In genomic region chr15:80367661-80368060, GRCh38 we compare ENCODE assay signal across 29 cellular contexts. TPM values are rescaled to one million over a fixed set of nuclear protein-coding genes. Genes with fewer than 3 reads are reported as not detected.
"Had no signal": no experiment of that assay in that cellular context is flagged by ENCODE, and none has a peak within 500 bp of the region (broad histone marks: within the 10 kb centered on the region; RNA-seq: fewer than 3 reads in every experiment).

No MANE protein-coding gene starts in this region.

- H3K4me1 ChIP-seq: pancreas, prostate gland, upper lobe of right lung had no signal

- H3K27me3 ChIP-seq: dorsolateral prefrontal cortex, pancreas, upper lobe of right lung had no signal

- H3K4me2 ChIP-seq: smooth muscle cell had no signal

- ATAC-seq: esophagus mucosa; left cardiac atrium; left ventricle myocardium superior; naive thymus-derived CD8-positive, alpha-beta T cell; pancreas; stimulated activated memory B cell treated with anti-CD40 and anti-IgM and Interleukin-4, amounts not matched to agents 10 μg/mL and 1 μg/mL and 100 μg/mL, for 72 hours; stimulated activated naive CD8-positive, alpha-beta T cell treated with anti-CD3 and anti-CD28 coated beads, Interleukin-15, amount 100 ng/mL, for 72 hours; upper lobe of right lung had no signal

- DNase-seq: activated CD4-positive, alpha-beta memory T cell treated with anti-CD3 and anti-CD28 coated beads for 36 hours; activated CD4-positive, alpha-beta T cell treated with anti-CD3 and anti-CD28 coated beads, Interleukin-2, amount 10 ng/mL, durations not matched to agents 24 days and 14 days; activated CD4-positive, CD25-positive, alpha-beta regulatory T cell treated with anti-CD3 and anti-CD28 coated beads, Interleukin-2, amount 50 U/mL, for 72 hours; activated CD8-positive, alpha-beta memory T cell treated with anti-CD3 and anti-CD28 coated beads, Interleukin-2, amount 50 U/mL, for 4 hours; activated effector memory CD4-positive, alpha-beta T cell treated with anti-CD3 and anti-CD28 coated beads, Interleukin-2, amount 50 U/mL, for 16 hours; activated naive CD8-positive, alpha-beta T cell treated with anti-CD3 and anti-CD28 coated beads for 36 hours; activated T-cell treated with anti-CD3 and anti-CD28 coated beads, Interleukin-2, amount 50 U/mL, for 1 hour; amniotic stem cell; dorsolateral prefrontal cortex; glutamatergic neuron; left cardiac atrium; left ventricle myocardium superior; midbrain; naive thymus-derived CD8-positive, alpha-beta T cell; nucleus accumbens; pancreas; retina; stimulated activated CD4-positive, alpha-beta T cell treated with anti-CD3 and anti-CD28 coated beads, Interleukin-4, amount 100 ng/mL, for 4 hours; stimulated activated naive CD8-positive, alpha-beta T cell treated with anti-CD3 and anti-CD28 coated beads, Interleukin-15, amount 100 ng/mL, for 72 hours; substantia nigra; T1000; upper lobe of right lung had no signal

- H3K36me3 ChIP-seq: pancreas, prostate gland, upper lobe of right lung, WERI-Rb-1 had no signal

- H3K4me3 ChIP-seq: dorsolateral prefrontal cortex, pancreas, prostate gland, smooth muscle cell, upper lobe of right lung had no signal

- H3K9me3 ChIP-seq: pancreas, prostate gland had no signal

- H3K27ac ChIP-seq: dorsolateral prefrontal cortex, pancreas, prostate gland, upper lobe of right lung, WERI-Rb-1 had no signal

RNA-seq across cellular contexts. Expression of gene ARNT2, which starts 36.5 kb away (rescaled TPM):
- total RNA-seq: activated CD4-positive, alpha-beta T cell treated with anti-CD3 and anti-CD28 coated beads, Interleukin-2, amount 10 ng/mL, durations not matched to agents 24 days and 14 days; activated CD8-positive, alpha-beta memory T cell treated with anti-CD3 and anti-CD28 coated beads for 36 hours; activated naive CD8-positive, alpha-beta T cell treated with anti-CD3 and anti-CD28 coated beads for 36 hours; naive thymus-derived CD8-positive, alpha-beta T cell; T-helper 1 cell treated with Interleukin-12 subunit alpha and Interleukin-12 subunit beta and Interleukin-4 antibody, amounts not matched to agents 30 ng/mL and 1 ng/mL, for 36 hours had no signal
- polyA plus RNA-seq: naive thymus-derived CD8-positive, alpha-beta T cell had no signal
